Comparison of ENCODE assay signal across 20 cellular contexts in the genomic region with DNA sequence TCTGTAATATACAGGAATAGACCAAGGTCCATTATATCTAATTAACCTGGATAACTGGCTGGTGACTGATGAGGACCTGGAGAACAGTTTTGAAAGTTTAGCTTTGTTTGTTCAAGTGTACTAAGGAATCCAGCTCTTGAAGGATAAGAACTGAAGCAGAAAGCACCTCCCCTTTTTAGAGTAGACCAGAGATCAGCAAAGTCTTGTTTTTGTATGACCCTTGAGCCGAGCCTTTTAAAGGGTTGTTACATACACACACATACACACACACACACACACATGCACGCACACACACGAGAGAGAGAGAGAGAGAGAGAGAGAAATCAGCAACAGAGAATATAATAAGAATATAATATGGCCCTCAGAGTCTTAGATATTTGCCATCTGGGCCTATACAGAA. TPM values are rescaled to one million over a fixed set of nuclear protein-coding genes. Genes with fewer than 3 reads are reported as not detected.
DNase-seq lines count a peak whose midpoint lies in the region; FAIRE-seq and TF ChIP-seq lines count a peak whose summit lies in the region.
"Had no signal": no experiment of that assay in that cellular context is flagged by ENCODE, and none has a peak within 500 bp of the region (broad histone marks: within the 10 kb centered on the region; RNA-seq: fewer than 3 reads in every experiment).

No MANE protein-coding gene starts in this region.

- H3K4me1 Mint-ChIP-seq in activated naive CD4-positive, alpha-beta T cell treated with anti-CD3 and anti-CD28 coated beads for 36 hours (ENCODE audit: low read depth) = peaks cover 48% of the 10 kb centered on the region
- H3K4me1 Mint-ChIP-seq: GM23338 had no signal

- TF ChIP-seq POLR2A in thyroid gland (IDR thresholded peaks at IDR 0.05) (no peak), suprapubic skin (IDR thresholded peaks at IDR 0.05) (no peak)

- no peaks in the 10 kb centered on the region for H3K4me1 ChIP-seq in hepatocyte (ENCODE audit: insufficient read depth)
- peaks cover 7 to 15% of the 10 kb centered on the region in 2 donors for H3K4me1 ChIP-seq in thyroid gland
- H3K4me1 ChIP-seq in suprapubic skin = no peaks in the 10 kb centered on the region
- H3K4me1 ChIP-seq: BE2C had no signal

- no peaks in the 10 kb centered on the region for H3K9me3 Mint-ChIP-seq in activated naive CD4-positive, alpha-beta T cell treated with anti-CD3 and anti-CD28 coated beads for 36 hours
- H3K9me3 Mint-ChIP-seq: GM23338 had no signal

- H3K27ac ChIP-seq in hepatocyte (no peak overlapping the region), thyroid gland (peak overlapping the region in 2 of 3 donors; percentile 13 to 27), suprapubic skin (no peak overlapping the region)
- H3K27ac ChIP-seq: HL-60 had no signal

- peak; percentile 5 for FAIRE-seq in GM18507 (lab: Jason Lieb, UNC)
- FAIRE-seq: GM12891, H54 had no signal

- H4K20me1 ChIP-seq in hepatocyte (ENCODE audit: insufficient read depth, poor library complexity, severe bottlenecking) = no peaks in the 10 kb centered on the region

- no peak overlapping the region for H3K4me3 Mint-ChIP-seq in activated naive CD4-positive, alpha-beta T cell treated with anti-CD3 and anti-CD28 coated beads for 36 hours
- H3K4me3 Mint-ChIP-seq: CD4-positive, CD25-positive, alpha-beta regulatory T cell; CD8-positive, alpha-beta memory T cell; GM23338 had no signal

- CTCF ChIA-PET in activated naive CD4-positive, alpha-beta T cell treated with anti-CD3 and anti-CD28 coated beads for 36 hours (lab: Charles Lee) = no interaction called here

- 36% methylated on average over 3 of the region's 3 CpGs for WGBS in hepatocyte (ENCODE audit: low lambda C conversion rate, missing lambda C conversion rate)
- 0 to 67% methylated on average over 3 of the region's 3 CpGs for WGBS in thyroid gland, 2 donors
- WGBS in suprapubic skin = 77% methylated on average over 3 of the region's 3 CpGs

- H2AFZ ChIP-seq in hepatocyte = no peak overlapping the region
- H2AFZ ChIP-seq: GM23338 had no signal

- no peaks in the 10 kb centered on the region for H3K27me3 Mint-ChIP-seq in activated naive CD4-positive, alpha-beta T cell treated with anti-CD3 and anti-CD28 coated beads for 36 hours (ENCODE audit: low read depth)
- H3K27me3 Mint-ChIP-seq: CD4-positive, CD25-positive, alpha-beta regulatory T cell had no signal

- intact Hi-C loops in activated naive CD4-positive, alpha-beta T cell treated with anti-CD3 and anti-CD28 coated beads for 36 hours (cut with micrococcal nuclease) = no loop called here
- intact Hi-C loops in thyroid gland (cut with DNase I) = no loop called here

- peak overlapping the region; percentile 31 for H3K27ac Mint-ChIP-seq in activated naive CD4-positive, alpha-beta T cell treated with anti-CD3 and anti-CD28 coated beads for 36 hours
- H3K27ac Mint-ChIP-seq: CD4-positive, CD25-positive, alpha-beta regulatory T cell; CD8-positive, alpha-beta memory T cell; GM23338 had no signal

- H3K27me3 ChIP-seq in hepatocyte (no peaks in the 10 kb centered on the region), thyroid gland (no peaks in the 10 kb centered on the region), suprapubic skin (no peaks in the 10 kb centered on the region)
- H3K27me3 ChIP-seq: BE2C had no signal

- no peaks in the 10 kb centered on the region for H3K36me3 ChIP-seq in hepatocyte (replicated peaks; ENCODE audit: insufficient read depth, low read depth)
- H3K36me3 ChIP-seq in thyroid gland = no peaks in the 10 kb centered on the region
- no peaks in the 10 kb centered on the region for H3K36me3 ChIP-seq in suprapubic skin
- H3K36me3 ChIP-seq: BE2C had no signal

- H3K36me3 Mint-ChIP-seq in activated naive CD4-positive, alpha-beta T cell treated with anti-CD3 and anti-CD28 coated beads for 36 hours (ENCODE audit: low read depth) = peaks cover 7% of the 10 kb centered on the region

- H3K4me3 ChIP-seq in hepatocyte = no peak overlapping the region
- H3K4me3 ChIP-seq in thyroid gland (replicated peaks in 1 of 3) = no peak overlapping the region
- H3K4me3 ChIP-seq in suprapubic skin = no peak overlapping the region
- H3K4me3 ChIP-seq: GM23338 had no signal

- H3K9me3 ChIP-seq in hepatocyte (ENCODE audit: low read depth) (peaks cover 3% of the 10 kb centered on the region), thyroid gland (no peaks in the 10 kb centered on the region), suprapubic skin (no peaks in the 10 kb centered on the region)
- H3K9me3 ChIP-seq: BE2C had no signal

- no peaks in the 10 kb centered on the region for H3K9me2 ChIP-seq in hepatocyte (replicated peaks; ENCODE audit: insufficient read depth)

- H3K4me2 ChIP-seq in hepatocyte = no peak overlapping the region
- H3K4me2 ChIP-seq: GM23338 had no signal

- no peak for TF ChIP-seq EP300 in suprapubic skin (IDR thresholded peaks at IDR 0.05)

- TF ChIP-seq CTCF in hepatocyte (IDR thresholded peaks at IDR 0.05; ENCODE audit: poor library complexity) (no peak), thyroid gland (IDR thresholded peaks at IDR 0.05) (no peak), suprapubic skin (IDR thresholded peaks at IDR 0.05) (no peak)

- DNase-seq in activated naive CD4-positive, alpha-beta T cell treated with anti-CD3 and anti-CD28 coated beads for 36 hours = no peak
- no peak for DNase-seq in activated naive CD4-positive, alpha-beta T cell (lab: John Stamatoyannopoulos, UW)
- DNase-seq in GM18507 (ENCODE audit: extremely low spot score, insufficient read length, low read depth) (no peak), hepatocyte (ENCODE audit: low spot score) (peak; percentile 3), thyroid gland (peak; percentile 53), suprapubic skin (ENCODE audit: low spot score in 2 of 2) (no peak), SKM-1 treated with dmso at 0.1 percent for 144 hours (lab: John Stamatoyannopoulos, UW; ENCODE audit: unreplicated experiment) (no peak)
- DNase-seq: ACHN; BE2C; C1 segment of cervical spinal cord; CD4-positive, CD25-positive, alpha-beta regulatory T cell; CD8-positive, alpha-beta memory T cell; COR-L47; DMS 273 treated with DMSO at 0.1 percent for 48 hours; DMS53; HCEC 1CT had no signal

- no peaks in the 10 kb centered on the region for H3K79me2 ChIP-seq in hepatocyte

RNA-seq across cellular contexts. Expression of a gene that starts 13.0 kb away (rescaled TPM):
- total RNA-seq in activated naive CD4-positive, alpha-beta T cell treated with anti-CD3 and anti-CD28 coated beads for 36 hours = 10 to 100 TPM; 16.0 to 16.1 TPM
- total RNA-seq in hepatocyte (19.5 and 21.1 TPM in 2 replicates), thyroid gland (10 to 100 TPM; 33.3 to 39.0 (median 37.3) TPM), suprapubic skin (10 to 100 TPM; 15.9 to 56.8 (median 25.0) TPM)
- polyA plus RNA-seq in hepatocyte = 8.2 and 11.5 TPM in 2 replicates

RNA-seq across cellular contexts. Expression of a gene that starts 13.4 kb away (rescaled TPM):
- 10 to 100 TPM; 16.5 to 17.9 TPM for total RNA-seq in activated naive CD4-positive, alpha-beta T cell treated with anti-CD3 and anti-CD28 coated beads for 36 hours
- total RNA-seq in hepatocyte (1.9 and 2.9 TPM in 2 replicates), thyroid gland (1 to 10 TPM in 3 of 4 donors, under 1 TPM in 1; 0.71 to 2.2 (median 1.6) TPM), suprapubic skin (1 to 10 TPM in 2 of 4 donors, under 1 TPM in 2; 0.79 to 1.9 (median 0.94) TPM)
- polyA plus RNA-seq in hepatocyte = 0.89 and 2.7 TPM in 2 replicates

Comparison
In these comparisons a context has a peak if more than half of its experiments do, and no peak if none do; other contexts are left out.
1. DNase-seq: peak in hepatocyte (single experiment) and thyroid gland (2 of 2); none in activated naive CD4-positive, alpha-beta T cell treated with anti-CD3 and anti-CD28 coated beads for 36 hours (single experiment), activated naive CD4-positive, alpha-beta T cell (0 of 4), GM18507 (single experiment), suprapubic skin (0 of 2) and SKM-1 treated with dmso at 0.1 percent for 144 hours (single experiment).
2. H3K27ac ChIP-seq: peak in thyroid gland (2 of 3); none in hepatocyte (single experiment) and suprapubic skin (single experiment).